Comparison of ENCODE assay signal across 8 cellular contexts in the genomic region with DNA sequence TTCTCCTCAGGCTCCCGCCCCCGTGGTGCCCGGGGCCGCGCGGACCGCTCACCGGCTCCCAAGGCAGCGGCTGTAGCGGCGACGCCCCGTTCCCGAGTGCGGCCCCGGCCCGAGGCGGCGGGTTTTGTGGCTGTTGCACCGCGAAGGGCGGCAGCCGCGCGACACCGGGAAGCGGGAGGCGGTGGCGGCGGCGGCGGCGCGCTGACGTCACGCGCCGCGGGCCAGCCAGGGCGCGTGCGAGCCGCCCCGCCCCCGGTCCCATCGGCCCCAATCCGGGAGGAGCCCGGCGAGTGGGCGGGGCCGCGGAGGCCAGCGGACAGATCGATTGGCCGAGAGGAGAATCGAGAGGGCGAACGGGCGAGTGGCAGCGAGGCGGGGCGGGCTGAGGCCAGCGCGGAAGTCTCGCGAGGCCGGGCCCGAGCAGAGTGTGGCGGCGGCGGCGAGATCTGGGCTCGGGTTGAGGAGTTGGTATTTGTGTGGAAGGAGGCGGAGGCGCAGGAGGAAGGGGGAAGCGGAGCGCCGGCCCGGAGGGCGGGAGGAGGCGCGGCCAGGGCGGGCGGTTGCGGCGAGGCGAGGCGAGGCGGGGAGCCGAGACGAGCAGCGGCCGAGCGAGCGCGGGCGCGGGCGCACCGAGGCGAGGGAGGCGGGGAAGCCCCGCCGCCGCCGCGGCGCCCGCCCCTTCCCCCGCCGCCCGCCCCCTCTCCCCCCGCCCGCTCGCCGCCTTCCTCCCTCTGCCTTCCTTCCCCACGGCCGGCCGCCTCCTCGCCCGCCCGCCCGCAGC. TPM values are rescaled to one million over a fixed set of nuclear protein-coding genes. Genes with fewer than 3 reads are reported as not detected.
DNase-seq lines count a peak whose midpoint lies in the region; ATAC-seq and TF ChIP-seq lines count a peak whose summit lies in the region.

A gene (plus strand): TSS at position 726 of the 781 bp plus-strand sequence. CDS start 101 bp downstream, outside the sequence.

- H3K4me3 Mint-ChIP-seq in T-cell: peak within 1 kb of the TSS; percentile 94 to 97 (median 96)
- peak within 1 kb of the TSS; percentile 99 for H3K4me3 Mint-ChIP-seq in type B pancreatic cell

- H3K4me1 Mint-ChIP-seq in T-cell (peaks cover 66 to 67% (median 66%) of the 10 kb centered on the region in 3 donors), type B pancreatic cell (ENCODE audit: unreplicated experiment) (peaks cover 36% of the 10 kb centered on the region)

- peaks cover 10% of the 10 kb centered on the region for H3K36me3 Mint-ChIP-seq in T-cell
- H3K36me3 Mint-ChIP-seq in type B pancreatic cell: peaks cover 23% of the 10 kb centered on the region

- WGBS in adipose tissue, 3 donors: 0 to 1% (median 1%) methylated on average over 65 to 112 of the region's 123 CpGs

- DNase-seq in GM13977 (ENCODE audit: low spot score) (peak; percentile 99), NCI-H146 (lab: John Stamatoyannopoulos, UW) (peak; percentile 95), T-cell (peak; percentile 98 to 100 (median 99)), cardiac septum (ENCODE audit: low spot score) (peak; percentile 99), posterior cingulate gyrus (peak; percentile 94 to 100 (median 99)), type B pancreatic cell (ENCODE audit: extremely low spot score, unreplicated experiment) (peak; percentile 100)

- no peaks in the 10 kb centered on the region for H3K9me3 Mint-ChIP-seq in T-cell
- no peaks in the 10 kb centered on the region for H3K9me3 Mint-ChIP-seq in type B pancreatic cell

- ATAC-seq in HG02870 (IDR thresholded peaks at IDR 0.05; ENCODE audit: unreplicated experiment) (peak; percentile 77), T-cell (replicated peaks in 1 of 4) (peak; percentile 81 to 82 (median 82))

- H3K27me3 Mint-ChIP-seq in T-cell: no peaks in the 10 kb centered on the region
- no peaks in the 10 kb centered on the region for H3K27me3 Mint-ChIP-seq in type B pancreatic cell

- in situ Hi-C loops in GM13977 (cut with MboI; ENCODE audit: low pct_unique_long_range_greater_than_20kb, low sequenced_read_pairs, unreplicated experiment): no loop called here

- POLR2A ChIA-PET in T-cell (lab: Charles Lee): interaction anchor here in 1 of 2 donors (0.8 kb wide), 1 partner anchor 16 kb away, joined by 8 read pairs; no protein-coding TSS in a partner anchor

- CTCF ChIA-PET in T-cell (lab: Charles Lee): interaction anchor here in 1 of 2 donors (1.0 kb wide), 1 partner anchor 9 kb away, joined by 5 read pairs; no protein-coding TSS in a partner anchor

- intact Hi-C loops in cardiac septum (cut with DNase I): loop anchor here (2.0 kb wide), 1 partner anchor 138 kb away; a partner anchor contains a TSS
- intact Hi-C loops in posterior cingulate gyrus (cut with DNase I): loop anchor here (2.0 kb wide), 1 partner anchor 268 kb away; no protein-coding TSS in a partner anchor

- H3K27ac Mint-ChIP-seq in T-cell (peak within 1 kb of the TSS; percentile 97 to 98), type B pancreatic cell (peak within 1 kb of the TSS; percentile 99)

- no peak for TF ChIP-seq CTCF in GM13977 (IDR thresholded peaks at IDR 0.05; ENCODE audit: extremely low read depth, insufficient read depth, missing control alignments)
- no peak for TF ChIP-seq CTCF in type B pancreatic cell (conservative IDR thresholded peaks at IDR 0.05)

- H3K27ac ChIP-seq in adipose tissue (ENCODE audit: low read depth, low read length): peak within 1 kb of the TSS; percentile 96

RNA-seq across cellular contexts. Expression of the gene that starts here (rescaled TPM):
- total RNA-seq in T-cell: 10 to 100 TPM; 67.5 to 86.5 (median 74.2) TPM
- 10 to 100 TPM; 11.1 to 24.3 (median 19.0) TPM for polyA plus RNA-seq in adipose tissue
- 44.3 TPM for total RNA-seq in cardiac septum
- 79.8 and 98.0 TPM in 2 replicates for total RNA-seq in type B pancreatic cell (ENCODE audit: low replicate concordance)

Comparison
In these comparisons a context has a peak if more than half of its experiments do, and no peak if none do; other contexts are left out.
1. Peak in every context shown above with its lines: DNase-seq, ATAC-seq and H3K27ac ChIP-seq.